20 cellular contexts compared by ENCODE assay signal in the genomic region with DNA sequence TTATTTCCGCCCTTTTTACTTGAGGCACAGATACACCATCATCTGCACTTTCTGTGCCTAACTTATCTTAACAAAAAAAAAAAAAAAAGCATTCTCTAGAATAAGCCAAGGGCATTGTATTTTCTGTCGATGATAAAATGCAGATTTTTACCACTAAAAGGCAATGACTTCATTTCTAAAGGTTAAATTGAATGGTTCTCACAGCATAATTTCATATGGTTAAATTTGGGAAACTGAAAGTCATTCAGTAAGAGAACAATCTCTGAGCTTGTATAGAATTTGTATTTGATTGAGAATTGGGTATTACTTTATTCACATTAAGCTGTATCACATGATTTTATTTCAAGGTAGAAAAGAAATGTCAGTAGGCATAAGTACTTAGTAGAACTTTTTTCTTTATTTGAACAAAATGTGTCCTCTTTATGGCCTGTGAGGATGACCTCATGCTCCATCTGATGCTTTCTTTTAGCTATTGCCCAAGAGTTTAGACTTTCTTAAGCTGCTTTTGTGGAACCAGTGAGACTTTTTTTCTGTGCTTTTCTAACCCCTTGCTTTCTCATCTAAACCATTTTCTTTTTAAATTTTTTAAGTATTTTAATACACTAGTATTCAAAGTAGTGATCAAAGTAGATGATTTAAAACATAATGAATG.
DNase-seq lines count a peak whose midpoint lies in the region; ATAC-seq, FAIRE-seq and TF ChIP-seq lines count a peak whose summit lies in the region.
"Had no signal": no experiment of that assay in that cellular context is flagged by ENCODE, and none has a peak within 500 bp of the region (broad histone marks: within the 10 kb centered on the region; RNA-seq: fewer than 3 reads in every experiment).

No MANE protein-coding gene starts in this region.

- no peak overlapping the region for H3K27ac Mint-ChIP-seq in MCF 10A (ENCODE audit: low read depth, unreplicated experiment)
- H3K27ac Mint-ChIP-seq in stimulated activated effector memory CD8-positive, alpha-beta T cell treated with anti-CD3 and anti-CD28 coated beads, Interleukin-12 subunit alpha, Interleukin-12 subunit beta, amount 100 ng/mL, for 72 hours: no peak overlapping the region
- H3K27ac Mint-ChIP-seq: endodermal cell had no signal

- peak; percentile 34 for DNase-seq in MCF 10A (ENCODE audit: unreplicated experiment)
- DNase-seq in breast epithelium (ENCODE audit: low spot score in 2 of 2): no peak
- DNase-seq in NB4 (ENCODE audit: low read depth): peak; percentile 33
- DNase-seq in fibroblast of gingiva (ENCODE audit: low read depth): peak; percentile 60
- DNase-seq in stimulated activated effector memory CD8-positive, alpha-beta T cell treated with anti-CD3 and anti-CD28 coated beads, Interleukin-12 subunit alpha, Interleukin-12 subunit beta, amount 100 ng/mL, for 72 hours (ENCODE audit: low spot score in 2 of 2): no peak
- no peak for DNase-seq in kidney
- no peak for DNase-seq in urothelium cell line (ENCODE audit: low spot score)
- DNase-seq in amniotic stem cell (lab: John Stamatoyannopoulos, UW): no peak
- DNase-seq: activated CD4-positive, alpha-beta T cell treated with anti-CD3 and anti-CD28 coated beads, Interleukin-2, amount 50 U/mL, for 48 hours; activated gamma-delta T cell treated with Interleukin-2 at 50 U/mL for 16 hours; central memory CD4-positive, alpha-beta T cell; DMS79; endodermal cell; heart right ventricle; NCI-H2081 treated with DMSO at 0.1 percent for 48 hours; NCI-H82; substantia nigra; T1000 had no signal

- H3K4me1 ChIP-seq in breast epithelium: no peaks in the 10 kb centered on the region
- H3K4me1 ChIP-seq in kidney (ENCODE audit: control insufficient read depth in 1 of 2, insufficient read depth in 1 of 2, low read depth in 1 of 2, low read length in 2 of 2): no peaks in the 10 kb centered on the region

- TF ChIP-seq CTCF in MCF 10A (IDR thresholded peaks at IDR 0.05; ENCODE audit: unreplicated experiment): no peak
- TF ChIP-seq CTCF in breast epithelium (IDR thresholded peaks at IDR 0.05): no peak
- no peak for TF ChIP-seq CTCF in NB4 (IDR thresholded peaks at IDR 0.05; ENCODE audit: low read depth, low read length)
- no peak for TF ChIP-seq CTCF in kidney (IDR thresholded peaks at IDR 0.05; ENCODE audit: borderline replicate concordance, extremely low read depth, insufficient read depth)

- no peaks in the 10 kb centered on the region for H3K27me3 Mint-ChIP-seq in MCF 10A (ENCODE audit: insufficient read depth, unreplicated experiment)

- H3K4me3 Mint-ChIP-seq in MCF 10A (ENCODE audit: unreplicated experiment): no peak overlapping the region
- H3K4me3 Mint-ChIP-seq in stimulated activated effector memory CD8-positive, alpha-beta T cell treated with anti-CD3 and anti-CD28 coated beads, Interleukin-12 subunit alpha, Interleukin-12 subunit beta, amount 100 ng/mL, for 72 hours: no peak overlapping the region
- H3K4me3 Mint-ChIP-seq: endodermal cell had no signal

- FAIRE-seq in kidney (lab: Jason Lieb, UNC) (no peak), urothelium cell line (lab: Jason Lieb, UNC) (no peak)

- H3K27ac ChIP-seq in breast epithelium: no peak overlapping the region
- H3K27ac ChIP-seq in kidney (ENCODE audit: low read depth in 2 of 2, low read length in 2 of 2): no peak overlapping the region
- H3K27ac ChIP-seq: heart right ventricle, parathyroid adenoma had no signal

- H3K9me3 ChIP-seq in breast epithelium (no peaks in the 10 kb centered on the region), kidney (ENCODE audit: control insufficient read depth in 1 of 2, low read length in 2 of 2) (no peaks in the 10 kb centered on the region)
- H3K9me3 ChIP-seq: heart right ventricle had no signal

- no peaks in the 10 kb centered on the region for H3K9me3 Mint-ChIP-seq in MCF 10A (ENCODE audit: unreplicated experiment)
- H3K9me3 Mint-ChIP-seq in stimulated activated effector memory CD8-positive, alpha-beta T cell treated with anti-CD3 and anti-CD28 coated beads, Interleukin-12 subunit alpha, Interleukin-12 subunit beta, amount 100 ng/mL, for 72 hours: no peaks in the 10 kb centered on the region
- H3K9me3 Mint-ChIP-seq: endodermal cell had no signal

- no peak for TF ChIP-seq POLR2A in breast epithelium (IDR thresholded peaks at IDR 0.05)
- TF ChIP-seq POLR2A in NB4 (IDR thresholded peaks at IDR 0.05; ENCODE audit: extremely low read depth, insufficient read length): no peak

- BruUV-seq in MCF 10A (replicated peaks; lab: Mats Ljungman, UMichigan): no TSS peak

- peak; percentile 58 for ATAC-seq in stimulated activated effector memory CD8-positive, alpha-beta T cell treated with anti-CD3 and anti-CD28 coated beads, Interleukin-12 subunit alpha, Interleukin-12 subunit beta, amount 100 ng/mL, for 72 hours
- ATAC-seq: HCT116 had no signal

- POLR2A ChIA-PET in MCF 10A (lab: Yijun Ruan, JAX): interaction anchor here (0.6 to 1.0 kb wide), 5 partner anchors 9 to 406 kb away, joined by 3 read pairs; no protein-coding TSS in a partner anchor

- H3K27me3 ChIP-seq in breast epithelium: no peaks in the 10 kb centered on the region
- H3K27me3 ChIP-seq: heart right ventricle had no signal

- intact Hi-C loops in MCF 10A (cut with micrococcal nuclease) (no loop called here), breast epithelium (cut with DNase I; ENCODE audit: low total_unique reads) (no loop called here), kidney (cut with DNase I) (no loop called here)

- CTCF ChIA-PET in MCF 10A (lab: Yijun Ruan, JAX): interaction anchor here (0.6 to 1.1 kb wide), 4 partner anchors 12 to 226 kb away, joined by 3 to 6 read pairs (median 3); no protein-coding TSS in a partner anchor

- H3K9ac ChIP-seq in kidney (ENCODE audit: low read length in 2 of 2): no peak overlapping the region
- H3K9ac ChIP-seq: parathyroid adenoma had no signal

- H3K4me1 Mint-ChIP-seq in MCF 10A (ENCODE audit: insufficient read depth, unreplicated experiment): no peaks in the 10 kb centered on the region
- H3K4me1 Mint-ChIP-seq in stimulated activated effector memory CD8-positive, alpha-beta T cell treated with anti-CD3 and anti-CD28 coated beads, Interleukin-12 subunit alpha, Interleukin-12 subunit beta, amount 100 ng/mL, for 72 hours: peaks cover 39% of the 10 kb centered on the region
- H3K4me1 Mint-ChIP-seq: endodermal cell had no signal

- H3K4me3 ChIP-seq in breast epithelium (no peak overlapping the region), NB4 (ENCODE audit: low read depth, low read length) (no peak overlapping the region), kidney (ENCODE audit: low read length in 2 of 2) (no peak overlapping the region)
- H3K4me3 ChIP-seq: heart right ventricle had no signal

- peaks cover 12% of the 10 kb centered on the region for H3K36me3 Mint-ChIP-seq in MCF 10A (ENCODE audit: insufficient read depth, unreplicated experiment)
- peaks cover 5% of the 10 kb centered on the region for H3K36me3 Mint-ChIP-seq in stimulated activated effector memory CD8-positive, alpha-beta T cell treated with anti-CD3 and anti-CD28 coated beads, Interleukin-12 subunit alpha, Interleukin-12 subunit beta, amount 100 ng/mL, for 72 hours

- no peaks in the 10 kb centered on the region for H3K36me3 ChIP-seq in breast epithelium
- no peaks in the 10 kb centered on the region for H3K36me3 ChIP-seq in kidney (ENCODE audit: control insufficient read depth in 1 of 2, insufficient read depth in 2 of 2, low read length in 2 of 2)
- H3K36me3 ChIP-seq: heart right ventricle had no signal

Comparison
In these comparisons a context has a peak if more than half of its experiments do, and no peak if none do; other contexts are left out.
1. DNase-seq: peak in MCF 10A (single experiment), NB4 (single experiment) and fibroblast of gingiva (single experiment); none in breast epithelium (0 of 2), stimulated activated effector memory CD8-positive, alpha-beta T cell treated with anti-CD3 and anti-CD28 coated beads, Interleukin-12 subunit alpha, Interleukin-12 subunit beta, amount 100 ng/mL, for 72 hours (0 of 2), kidney (single experiment), urothelium cell line (single experiment) and amniotic stem cell (single experiment).